8 cellular contexts compared by ENCODE assay signal in genomic region chr6:41682056-41682477, GRCh38. TPM values are rescaled to one million over a fixed set of nuclear protein-coding genes. Genes with fewer than 3 reads are reported as not detected.
DNase-seq lines count a peak whose midpoint lies in the region; ATAC-seq and TF ChIP-seq lines count a peak whose summit lies in the region.

No MANE protein-coding gene starts in this region.

- intact Hi-C loops in CD4-positive, alpha-beta memory T cell (cut with micrococcal nuclease), result loop anchor here (2.0 kb wide), 2 partner anchors 53 to 375 kb away; partner anchors contain the start of gene TFEB
- intact Hi-C loops in cardiac septum (cut with DNase I) (loop anchor here (1.0 to 5.0 kb wide), 2 partner anchors 79 to 225 kb away; no protein-coding TSS in a partner anchor), psoas muscle (cut with DNase I) (loop anchor here (1.0 to 10.0 kb wide), 7 partner anchors 79 to 315 kb away; no protein-coding TSS in a partner anchor), vagina (cut with DNase I) (loop anchor here (2.0 kb wide), 1 partner anchor 313 kb away; no protein-coding TSS in a partner anchor)

- no peaks in the 10 kb centered on the region for H3K36me3 ChIP-seq in CD4-positive, alpha-beta memory T cell (ENCODE audit: insufficient read depth, low read length)
- H3K36me3 ChIP-seq in psoas muscle (ENCODE audit: insufficient read depth in 1 of 2, low read depth in 1 of 2) (peaks cover 0 to 36% of the 10 kb centered on the region in 2 donors), vagina (peaks cover 0 to 9% of the 10 kb centered on the region in 2 donors)

- peaks cover 2 to 7% of the 10 kb centered on the region in 2 donors for H3K36me3 Mint-ChIP-seq in CD4-positive, alpha-beta memory T cell
- no peaks in the 10 kb centered on the region for H3K36me3 Mint-ChIP-seq in activated naive CD8-positive, alpha-beta T cell treated with anti-CD3 and anti-CD28 coated beads, Interleukin-2, amount 10 ng/mL, durations not matched to agents 7 days and 5 days

- CTCF ChIA-PET in CD4-positive, alpha-beta memory T cell (lab: Charles Lee; ENCODE audit: partially characterized antibody), result interaction anchor here (0.7 to 4.1 kb wide), 6 partner anchors 10 to 1684 kb away, joined by 3 to 32 read pairs (median 4); no protein-coding TSS in a partner anchor

- H3K4me1 ChIP-seq in CD4-positive, alpha-beta memory T cell (ENCODE audit: insufficient read depth, low read length), result peaks cover 3% of the 10 kb centered on the region
- H3K4me1 ChIP-seq in psoas muscle (peaks cover 21% of the 10 kb centered on the region), vagina (peaks cover 20% of the 10 kb centered on the region)

- H3K9me3 ChIP-seq in CD4-positive, alpha-beta memory T cell (ENCODE audit: control insufficient read depth in 1 of 2, low read length in 2 of 2), result no peaks in the 10 kb centered on the region
- no peaks in the 10 kb centered on the region for H3K9me3 ChIP-seq in psoas muscle
- H3K9me3 ChIP-seq in vagina, result no peaks in the 10 kb centered on the region

- H3K27ac ChIP-seq in CD4-positive, alpha-beta memory T cell (ENCODE audit: low read depth, low read length), result no peak overlapping the region
- H3K27ac ChIP-seq in psoas muscle, result no peak overlapping the region
- H3K27ac ChIP-seq in vagina, result no peak overlapping the region

- no peak overlapping the region for H3K4me3 ChIP-seq in CD4-positive, alpha-beta memory T cell (ENCODE audit: low read length in 2 of 2)
- no peak overlapping the region for H3K4me3 ChIP-seq in psoas muscle
- no peak overlapping the region for H3K4me3 ChIP-seq in vagina

- POLR2A ChIA-PET in CD4-positive, alpha-beta memory T cell (lab: Charles Lee; ENCODE audit: partially characterized antibody), result no interaction called here
- POLR2A ChIA-PET in activated naive CD8-positive, alpha-beta T cell treated with anti-CD3 and anti-CD28 coated beads, Interleukin-2, amount 10 ng/mL, durations not matched to agents 7 days and 5 days (lab: Charles Lee), result no interaction called here

- DNase-seq in CD4-positive, alpha-beta memory T cell, result peak; percentile 52 to 71 (median 55)
- DNase-seq in NCI-H128 (lab: John Stamatoyannopoulos, UW; ENCODE audit: unreplicated experiment), result peak; percentile 39
- peak; percentile 86 for DNase-seq in SW480 (ENCODE audit: low spot score)
- peak; percentile 74 for DNase-seq in activated naive CD8-positive, alpha-beta T cell treated with anti-CD3 and anti-CD28 coated beads, Interleukin-2, amount 10 ng/mL, durations not matched to agents 7 days and 5 days
- peak; percentile 91 for DNase-seq in cardiac septum (ENCODE audit: low spot score)
- peak; percentile 91 to 94 for DNase-seq in psoas muscle
- no peak for DNase-seq in vagina (ENCODE audit: extremely low spot score in 2 of 2)

- H3K27me3 Mint-ChIP-seq in CD4-positive, alpha-beta memory T cell, result peaks cover 0 to 5% of the 10 kb centered on the region in 2 donors
- peaks cover 3% of the 10 kb centered on the region for H3K27me3 Mint-ChIP-seq in activated naive CD8-positive, alpha-beta T cell treated with anti-CD3 and anti-CD28 coated beads, Interleukin-2, amount 10 ng/mL, durations not matched to agents 7 days and 5 days

- no peaks in the 10 kb centered on the region for H3K9me3 Mint-ChIP-seq in CD4-positive, alpha-beta memory T cell
- no peaks in the 10 kb centered on the region for H3K9me3 Mint-ChIP-seq in activated naive CD8-positive, alpha-beta T cell treated with anti-CD3 and anti-CD28 coated beads, Interleukin-2, amount 10 ng/mL, durations not matched to agents 7 days and 5 days

- WGBS in psoas muscle, 3 donors, result 3 to 5% (median 4%) methylated on average over 9 of the region's 9 CpGs

- H3K27ac Mint-ChIP-seq in CD4-positive, alpha-beta memory T cell, result no peak overlapping the region
- H3K27ac Mint-ChIP-seq in activated naive CD8-positive, alpha-beta T cell treated with anti-CD3 and anti-CD28 coated beads, Interleukin-2, amount 10 ng/mL, durations not matched to agents 7 days and 5 days, result peak overlapping the region; percentile 81

- peaks cover 4 to 21% (median 10%) of the 10 kb centered on the region in 4 donors for H3K4me1 Mint-ChIP-seq in CD4-positive, alpha-beta memory T cell
- H3K4me1 Mint-ChIP-seq in activated naive CD8-positive, alpha-beta T cell treated with anti-CD3 and anti-CD28 coated beads, Interleukin-2, amount 10 ng/mL, durations not matched to agents 7 days and 5 days, result peaks cover 9% of the 10 kb centered on the region

- ATAC-seq in GM21786 (IDR thresholded peaks at IDR 0.05; ENCODE audit: unreplicated experiment) (peak; percentile 56), psoas muscle (peak; percentile 90 to 94 (median 92))
- ATAC-seq in activated naive CD8-positive, alpha-beta T cell treated with anti-CD3 and anti-CD28 coated beads, Interleukin-2, amount 10 ng/mL, durations not matched to agents 7 days and 5 days (ENCODE audit: low read depth), result peak; percentile 64

- TF ChIP-seq CTCF in psoas muscle (IDR thresholded peaks at IDR 0.05), result peak; percentile 79
- peak; percentile 68 to 79 (median 75) for TF ChIP-seq CTCF in vagina (IDR thresholded peaks at IDR 0.05)

- peak overlapping the region in 4 of 8 donors; percentile 13 to 61 (median 38) for H3K4me3 Mint-ChIP-seq in CD4-positive, alpha-beta memory T cell
- no peak overlapping the region for H3K4me3 Mint-ChIP-seq in activated naive CD8-positive, alpha-beta T cell treated with anti-CD3 and anti-CD28 coated beads, Interleukin-2, amount 10 ng/mL, durations not matched to agents 7 days and 5 days

- no peaks in the 10 kb centered on the region for H3K27me3 ChIP-seq in CD4-positive, alpha-beta memory T cell (ENCODE audit: insufficient read depth, low read length)
- H3K27me3 ChIP-seq in psoas muscle (ENCODE audit: insufficient read depth in 3 of 3, low read length in 2 of 3) (peaks cover 0 to 1% (median 0%) of the 10 kb centered on the region in 3 donors), vagina (no peaks in the 10 kb centered on the region)

- TF ChIP-seq POLR2A in vagina (IDR thresholded peaks at IDR 0.05), result no peak

RNA-seq across cellular contexts. Expression of gene MDFI, which starts 43.8 kb away (rescaled TPM):
- not detected for total RNA-seq in CD4-positive, alpha-beta memory T cell
- polyA plus RNA-seq in CD4-positive, alpha-beta memory T cell, result not detected
- not detected for total RNA-seq in activated naive CD8-positive, alpha-beta T cell treated with anti-CD3 and anti-CD28 coated beads, Interleukin-2, amount 10 ng/mL, durations not matched to agents 7 days and 5 days
- total RNA-seq in cardiac septum (4.3 TPM), psoas muscle (1 to 10 TPM in 2 of 4 donors, under 1 TPM in 2; 0.53 to 3.0 (median 1.1) TPM), vagina (37.3 TPM)
- 1 to 10 TPM in 1 of 3 donors, under 1 TPM in 2; 0.53 to 1.1 (median 0.89) TPM for polyA plus RNA-seq in psoas muscle

RNA-seq across cellular contexts. Expression of gene TFEB, which starts 53.3 kb away (rescaled TPM):
- total RNA-seq in CD4-positive, alpha-beta memory T cell, result 10 to 100 TPM; 12.2 to 15.7 TPM
- 10 to 100 TPM in 1 of 2 donors, 1 to 10 TPM in 1; 8.2 to 17.6 TPM for polyA plus RNA-seq in CD4-positive, alpha-beta memory T cell
- total RNA-seq in activated naive CD8-positive, alpha-beta T cell treated with anti-CD3 and anti-CD28 coated beads, Interleukin-2, amount 10 ng/mL, durations not matched to agents 7 days and 5 days, result 10 to 100 TPM; 17.6 TPM
- 45.6 TPM for total RNA-seq in cardiac septum
- total RNA-seq in psoas muscle, result 10 to 100 TPM; 35.4 to 64.3 (median 39.8) TPM
- polyA plus RNA-seq in psoas muscle, result 10 to 100 TPM; 16.1 to 65.2 (median 51.6) TPM
- total RNA-seq in vagina, result 37.8 TPM

Comparison
In these comparisons a context has a peak if more than half of its experiments do, and no peak if none do; other contexts are left out.
1. DNase-seq: peak in CD4-positive, alpha-beta memory T cell (5 of 5), NCI-H128 (single experiment), SW480 (single experiment), activated naive CD8-positive, alpha-beta T cell treated with anti-CD3 and anti-CD28 coated beads, Interleukin-2, amount 10 ng/mL, durations not matched to agents 7 days and 5 days (single experiment), cardiac septum (single experiment) and psoas muscle (2 of 2); none in vagina (0 of 2).
2. Peak in every context shown above with its lines, with median percentiles within 50 percentile points of each other: ATAC-seq.